1 cellular context compared by ENCODE assay signal in the genomic region with DNA sequence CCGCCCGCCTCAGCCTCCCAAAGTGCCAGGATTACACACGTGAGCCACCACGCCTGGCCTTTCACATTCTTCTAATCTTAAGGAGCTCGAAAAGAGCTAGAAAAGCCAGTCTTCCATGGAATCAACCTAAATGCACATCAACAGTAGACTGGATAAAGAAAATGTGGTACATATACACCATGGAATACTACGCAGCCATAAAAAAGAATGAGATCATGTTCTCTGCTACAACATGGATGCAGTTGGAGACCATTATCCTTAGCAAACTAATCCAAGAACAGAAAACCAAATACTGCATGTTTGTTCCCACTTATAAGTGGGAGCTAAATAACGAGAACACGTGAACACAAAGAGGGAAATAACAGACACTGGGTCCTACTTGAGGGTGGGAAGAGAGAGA.
TF ChIP-seq lines count a peak whose summit lies in the region.

No MANE protein-coding gene starts in this region.

TF ChIP-seq in HEK293, 187 proteins besides CTCF, POLR2A, EP300 and RAD21 (continued from another document):
- TF ChIP-seq, protein P1, sequence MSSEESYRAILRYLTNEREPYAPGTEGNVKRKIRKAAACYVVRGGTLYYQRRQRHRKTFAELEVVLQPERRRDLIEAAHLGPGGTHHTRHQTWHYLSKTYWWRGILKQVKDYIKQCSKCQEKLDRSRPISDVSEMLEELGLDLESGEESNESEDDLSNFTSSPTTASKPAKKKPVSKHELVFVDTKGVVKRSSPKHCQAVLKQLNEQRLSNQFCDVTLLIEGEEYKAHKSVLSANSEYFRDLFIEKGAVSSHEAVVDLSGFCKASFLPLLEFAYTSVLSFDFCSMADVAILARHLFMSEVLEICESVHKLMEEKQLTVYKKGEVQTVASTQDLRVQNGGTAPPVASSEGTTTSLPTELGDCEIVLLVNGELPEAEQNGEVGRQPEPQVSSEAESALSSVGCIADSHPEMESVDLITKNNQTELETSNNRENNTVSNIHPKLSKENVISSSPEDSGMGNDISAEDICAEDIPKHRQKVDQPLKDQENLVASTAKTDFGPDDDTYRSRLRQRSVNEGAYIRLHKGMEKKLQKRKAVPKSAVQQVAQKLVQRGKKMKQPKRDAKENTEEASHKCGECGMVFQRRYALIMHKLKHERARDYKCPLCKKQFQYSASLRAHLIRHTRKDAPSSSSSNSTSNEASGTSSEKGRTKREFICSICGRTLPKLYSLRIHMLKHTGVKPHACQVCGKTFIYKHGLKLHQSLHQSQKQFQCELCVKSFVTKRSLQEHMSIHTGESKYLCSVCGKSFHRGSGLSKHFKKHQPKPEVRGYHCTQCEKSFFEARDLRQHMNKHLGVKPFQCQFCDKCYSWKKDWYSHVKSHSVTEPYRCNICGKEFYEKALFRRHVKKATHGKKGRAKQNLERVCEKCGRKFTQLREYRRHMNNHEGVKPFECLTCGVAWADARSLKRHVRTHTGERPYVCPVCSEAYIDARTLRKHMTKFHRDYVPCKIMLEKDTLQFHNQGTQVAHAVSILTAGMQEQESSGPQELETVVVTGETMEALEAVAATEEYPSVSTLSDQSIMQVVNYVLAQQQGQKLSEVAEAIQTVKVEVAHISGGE (tag by site-specific recombination; conservative IDR thresholded peaks at IDR 0.05; ENCODE audit: low read depth), result no peak
- TF ChIP-seq ZBTB10 (tag by site-specific recombination; IDR thresholded peaks at IDR 0.05), result no peak
- no peak for TF ChIP-seq ZNF350 (tag by site-specific recombination; IDR thresholded peaks at IDR 0.05)
- TF ChIP-seq ZNF202 (tag by site-specific recombination; IDR thresholded peaks at IDR 0.05; ENCODE audit: borderline replicate concordance), result no peak
- TF ChIP-seq BCL6B (tag by site-specific recombination; IDR thresholded peaks at IDR 0.05), result no peak
